10 cellular contexts compared by ENCODE assay signal in genomic region chr13:41827507-41828213, GRCh38.
DNase-seq lines count a peak whose midpoint lies in the region; ATAC-seq and TF ChIP-seq lines count a peak whose summit lies in the region.
"Had no signal": no experiment of that assay in that cellular context is flagged by ENCODE, and none has a peak within 500 bp of the region (broad histone marks: within the 10 kb centered on the region; RNA-seq: fewer than 3 reads in every experiment).

No MANE protein-coding gene starts in this region.

- no peak for TF ChIP-seq CTCF in RWPE1 (conservative IDR thresholded peaks at IDR 0.05; ENCODE audit: low read depth)

- no peak overlapping the region for H3K27ac ChIP-seq in RWPE1

- POLR2A ChIA-PET in RWPE1 (lab: Yijun Ruan, JAX; ENCODE audit: low non-redundant PET): no interaction called here

- ATAC-seq in GM21825 (IDR thresholded peaks at IDR 0.05; ENCODE audit: unreplicated experiment) (no peak), HG03520 (IDR thresholded peaks at IDR 0.05; ENCODE audit: unreplicated experiment) (no peak)

- DNase-seq in EL: peak; percentile 95
- DNase-seq in RWPE1 (ENCODE audit: low spot score): peak; percentile 69
- DNase-seq in fibroblast of peridontal ligament (ENCODE audit: extremely low read depth): peak; percentile 95
- peak; percentile 37 for DNase-seq in pulmonary artery endothelial cell (ENCODE audit: low read depth, low spot score)
- DNase-seq in DMS79 treated with DMSO at 0.1 percent for 48 hours (lab: John Stamatoyannopoulos, UW): no peak
- no peak for DNase-seq in NCI-H1105 (lab: John Stamatoyannopoulos, UW)
- DNase-seq: endodermal cell, OCI-M1 had no signal

- CTCF ChIA-PET in RWPE1 (lab: Yijun Ruan, JAX): interaction anchor here (0.6 to 1.0 kb wide), 2 partner anchors 155 to 160 kb away, joined by 3 read pairs; no protein-coding TSS in a partner anchor

Comparison
In these comparisons a context has a peak if more than half of its experiments do, and no peak if none do; other contexts are left out.
1. DNase-seq: peak in EL (single experiment), RWPE1 (single experiment), fibroblast of peridontal ligament (single experiment) and pulmonary artery endothelial cell (single experiment); none in DMS79 treated with DMSO at 0.1 percent for 48 hours (single experiment) and NCI-H1105 (single experiment).